ENCODE assay signal across 26 cellular contexts in the genomic region with DNA sequence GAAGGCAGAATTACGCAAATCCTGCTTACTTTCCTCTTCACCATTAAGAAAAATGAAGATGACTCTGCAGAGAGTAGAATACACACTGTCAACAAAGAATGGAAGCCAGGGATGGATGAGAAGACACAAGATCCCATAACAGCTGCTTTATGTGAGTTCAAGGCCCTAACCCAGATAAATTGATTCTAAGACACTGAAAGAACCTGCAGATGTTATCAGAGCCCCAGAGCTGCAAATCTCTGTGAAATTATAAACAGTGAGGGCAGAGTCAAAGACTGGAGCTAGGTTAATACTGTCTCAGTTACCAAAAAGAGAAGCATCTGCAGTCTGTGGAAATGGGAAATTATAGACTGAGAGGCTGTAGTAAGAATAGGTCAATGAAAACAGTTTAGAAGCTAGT.
"Had no signal": no experiment of that assay in that cellular context is flagged by ENCODE, and none has a peak within 500 bp of the region (broad histone marks: within the 10 kb centered on the region; RNA-seq: fewer than 3 reads in every experiment).

No MANE protein-coding gene starts in this region.

- H3K27me3 ChIP-seq: neural progenitor cell, ovary, right lobe of liver, sigmoid colon, spleen, suprapubic skin, testis, tibial artery, upper lobe of left lung, vagina had no signal

- H3K9ac ChIP-seq: neural progenitor cell had no signal

- H3K27ac ChIP-seq: neural progenitor cell, ovary, psoas muscle, right lobe of liver, sigmoid colon, spleen, suprapubic skin, testis, tibial artery, upper lobe of left lung, vagina had no signal

- DNase-seq: naive B cell; naive thymus-derived CD8-positive, alpha-beta T cell; occipital lobe; ovary; psoas muscle; right cardiac atrium; right lobe of liver; sigmoid colon; spleen; stimulated activated CD4-positive, alpha-beta T cell treated with anti-CD3 and anti-CD28 coated beads, Interleukin-12 subunit alpha, Interleukin-12 subunit beta, amount 100 ng/mL, for 4 hours; stimulated activated CD4-positive, alpha-beta T cell treated with anti-CD3 and anti-CD28 coated beads, Interleukin-1b, Interleukin-23, amount 100 ng/mL, for 48 hours; stimulated activated CD4-positive, alpha-beta T cell treated with anti-CD3 and anti-CD28 coated beads, Interleukin-4, amount 100 ng/mL, for 1 hour; stimulated activated CD4-positive, alpha-beta T cell treated with anti-CD3 and anti-CD28 coated beads, Interleukin-4, amount 100 ng/mL, for 4 hours; stimulated activated CD8-positive, alpha-beta memory T cell treated with anti-CD3 and anti-CD28 coated beads, Interleukin-4, amount 100 ng/mL, for 48 hours; stimulated activated naive CD4-positive, alpha-beta T cell; stimulated activated naive CD8-positive, alpha-beta T cell treated with anti-CD3 and anti-CD28 coated beads, Interleukin-15, amount 100 ng/mL, for 72 hours; stimulated activated naive CD8-positive, alpha-beta T cell treated with anti-CD3 and anti-CD28 coated beads, Interleukin-15, Interleukin-2, amounts not matched to agents 100 U/mL and 50 U/mL, for 24 hours; substantia nigra; testis; tibial artery; trophoblast cell; upper lobe of left lung had no signal

- H3K9me3 ChIP-seq: ovary, psoas muscle, right lobe of liver, sigmoid colon, spleen, suprapubic skin, testis, tibial artery, upper lobe of left lung, vagina had no signal

- H3K4me3 ChIP-seq: neural progenitor cell, ovary, psoas muscle, right lobe of liver, sigmoid colon, smooth muscle cell, spleen, suprapubic skin, testis, tibial artery, upper lobe of left lung, vagina had no signal

- H3K36me3 ChIP-seq: neural progenitor cell, ovary, right lobe of liver, sigmoid colon, spleen, suprapubic skin, tibial artery, upper lobe of left lung, vagina had no signal

- H3K4me2 ChIP-seq: neural progenitor cell, smooth muscle cell had no signal

- H3K4me1 ChIP-seq: psoas muscle, sigmoid colon, spleen, vagina had no signal

- H2AFZ ChIP-seq: neural progenitor cell had no signal
